Comparison of ENCODE assay signal across 11 cellular contexts in the genomic region with DNA sequence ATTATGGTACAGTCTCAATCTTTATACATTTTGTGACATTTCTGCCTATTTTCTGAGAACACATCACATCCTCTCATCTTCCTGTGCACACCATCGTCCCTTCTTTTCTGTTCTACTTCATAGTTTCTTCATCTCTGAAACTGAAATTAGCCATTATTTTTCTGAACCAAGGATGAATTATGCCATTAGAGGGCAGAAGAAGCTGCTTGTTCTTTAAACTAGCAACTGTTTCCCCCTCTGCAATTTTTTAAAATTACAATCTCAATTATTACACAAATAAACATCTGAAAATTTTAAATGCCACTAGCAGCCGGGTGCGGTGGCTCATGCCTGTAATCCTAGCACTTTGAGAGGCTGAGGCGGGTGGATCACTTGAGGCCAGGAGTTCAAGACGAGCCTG. TPM values are rescaled to one million over a fixed set of nuclear protein-coding genes. Genes with fewer than 3 reads are reported as not detected.
DNase-seq lines count a peak whose midpoint lies in the region; ATAC-seq and TF ChIP-seq lines count a peak whose summit lies in the region.
"Had no signal": no experiment of that assay in that cellular context is flagged by ENCODE, and none has a peak within 500 bp of the region (broad histone marks: within the 10 kb centered on the region; RNA-seq: fewer than 3 reads in every experiment).

No MANE protein-coding gene starts in this region.

- H3K4me3 ChIP-seq in Panc1 (ENCODE audit: low read depth in 2 of 2, low read length in 2 of 2) (no peak overlapping the region), fibroblast of lung (replicated peaks in 1 of 4; ENCODE audit: control extremely low read depth in 1 of 4, insufficient read depth in 1 of 4, low read depth in 3 of 4, low read length in 4 of 4) (no peak overlapping the region), skeletal muscle satellite cell (ENCODE audit: low read length) (no peak overlapping the region)

- no peak overlapping the region for H3K27ac ChIP-seq in Panc1 (ENCODE audit: low read length)
- no peak overlapping the region for H3K27ac ChIP-seq in fibroblast of lung (ENCODE audit: insufficient read depth, low read length)

- no peaks in the 10 kb centered on the region for H3K4me1 ChIP-seq in Panc1 (ENCODE audit: control insufficient read depth, insufficient read depth, low read length)
- H3K4me1 ChIP-seq in fibroblast of lung (ENCODE audit: control insufficient read depth, extremely low read depth, insufficient read depth, low read length): peaks cover 2% of the 10 kb centered on the region
- peaks cover 8% of the 10 kb centered on the region for H3K4me1 ChIP-seq in skeletal muscle satellite cell (ENCODE audit: control insufficient read depth, insufficient read depth, low read length)

- peak overlapping the region; percentile 85 for H2AFZ ChIP-seq in fibroblast of lung (ENCODE audit: low read length)

- BruUV-seq in Panc1 (replicated peaks; lab: Mats Ljungman, UMichigan): no TSS peak

- intact Hi-C loops in Panc1 (cut with micrococcal nuclease; ENCODE audit: unreplicated experiment): loop anchor here (5.0 to 10.0 kb wide), 2 partner anchors 107 to 154 kb away; no protein-coding TSS in a partner anchor

- H3K9me3 ChIP-seq in Panc1 (ENCODE audit: control insufficient read depth, insufficient read depth, low read depth, low read length) (no peaks in the 10 kb centered on the region), fibroblast of lung (ENCODE audit: control insufficient read depth, insufficient read depth, low read depth, low read length) (no peaks in the 10 kb centered on the region), skeletal muscle satellite cell (replicated peaks; ENCODE audit: low read length) (no peaks in the 10 kb centered on the region)

- DNase-seq in GM10266 (ENCODE audit: extremely low spot score) (peak; percentile 15), Panc1 (ENCODE audit: low read depth, low spot score) (peak; percentile 15), fibroblast of lung (ENCODE audit: low read depth in 2 of 2) (peak; percentile 28 to 76), middle frontal gyrus (ENCODE audit: extremely low spot score, low spot score) (no peak)
- no peak for DNase-seq in stimulated activated CD4-positive, alpha-beta T cell treated with anti-CD3 and anti-CD28 coated beads, Interleukin-4, amount 100 ng/mL, for 24 hours
- DNase-seq: activated CD4-positive, alpha-beta T cell treated with anti-CD3 and anti-CD28 coated beads for 36 hours; effector memory CD4-positive, alpha-beta T cell; occipital lobe; stimulated activated naive CD8-positive, alpha-beta T cell treated with anti-CD3 and anti-CD28 coated beads, Interleukin-15, Interleukin-2, amounts not matched to agents 100 U/mL and 50 U/mL, for 24 hours had no signal

- H4K20me1 ChIP-seq in fibroblast of lung (ENCODE audit: control insufficient read depth, extremely low read depth, insufficient read depth, low read length): no peaks in the 10 kb centered on the region

- H3K4me2 ChIP-seq in fibroblast of lung (ENCODE audit: extremely low read depth, insufficient read depth, low read length) (peak overlapping the region; percentile 35), skeletal muscle satellite cell (ENCODE audit: low read length) (peak overlapping the region; percentile 56)

- in situ Hi-C loops in Panc1 (cut with HindIII; ENCODE audit: low pct_unique_long_range_greater_than_20kb, low sequenced_read_pairs): no loop called here

- TF ChIP-seq CTCF in GM10266 (IDR thresholded peaks at IDR 0.05; ENCODE audit: control insufficient read depth, insufficient read depth, low read depth, missing control alignments) (no peak), Panc1 (IDR thresholded peaks at IDR 0.05) (no peak; the same call in 1 of the 2 replicates), fibroblast of lung (conservative IDR thresholded peaks at IDR 0.05 in 1 of 2, IDR thresholded peaks at IDR 0.05 in 1 of 2; ENCODE audit: low read depth in 1 of 2, low read length in 2 of 2) (peak; percentile 49 to 58)

- H3K27me3 ChIP-seq in Panc1 (ENCODE audit: control insufficient read depth, insufficient read depth, low read length) (no peaks in the 10 kb centered on the region), fibroblast of lung (ENCODE audit: control insufficient read depth, insufficient read depth, low read length) (no peaks in the 10 kb centered on the region), skeletal muscle satellite cell (ENCODE audit: control insufficient read depth, insufficient read depth, low read length) (no peaks in the 10 kb centered on the region)

- POLR2A ChIA-PET in Panc1 (lab: Charles Lee): no interaction called here

- CTCF ChIA-PET in Panc1 (lab: Charles Lee): interaction anchor here (0.5 to 1.2 kb wide), 2 partner anchors 220 to 244 kb away, joined by 3 to 4 read pairs; no protein-coding TSS in a partner anchor

- H3K36me3 ChIP-seq in Panc1 (ENCODE audit: control insufficient read depth, insufficient read depth, low read length) (no peaks in the 10 kb centered on the region), fibroblast of lung (ENCODE audit: control insufficient read depth, insufficient read depth, low read length) (no peaks in the 10 kb centered on the region), skeletal muscle satellite cell (ENCODE audit: insufficient read depth, low read length) (no peaks in the 10 kb centered on the region)

- no peaks in the 10 kb centered on the region for H3K79me2 ChIP-seq in fibroblast of lung (ENCODE audit: control insufficient read depth, insufficient read depth, low read length)

- no peak overlapping the region for H3K9ac ChIP-seq in fibroblast of lung (ENCODE audit: insufficient read depth, low read length)
- peak overlapping the region; percentile 49 for H3K9ac ChIP-seq in skeletal muscle satellite cell (ENCODE audit: low read depth, low read length)

- peak; percentile 37; the same call in 1 of the 2 replicates for ATAC-seq in Panc1
- no peak for ATAC-seq in HG03469 (IDR thresholded peaks at IDR 0.05; ENCODE audit: unreplicated experiment)
- ATAC-seq: activated CD4-positive, alpha-beta T cell treated with anti-CD3 and anti-CD28 coated beads for 36 hours; stimulated activated naive CD8-positive, alpha-beta T cell treated with anti-CD3 and anti-CD28 coated beads, Interleukin-15, Interleukin-2, amounts not matched to agents 100 U/mL and 50 U/mL, for 24 hours had no signal

RNA-seq across cellular contexts. Expression of a gene that starts 41.3 kb away (rescaled TPM):
- 42.7 TPM for total RNA-seq in Panc1 (2021; ENCODE audit: unreplicated experiment)
- 17.2 TPM for polyA plus RNA-seq in Panc1 (2012; ENCODE audit: insufficient read length)
- 16.4 and 16.8 TPM in 2 replicates for total RNA-seq in fibroblast of lung
- 24.6 and 26.4 TPM in 2 replicates for polyA plus RNA-seq in fibroblast of lung
- 16.3 and 19.5 TPM in 2 replicates for polyA plus RNA-seq in fibroblast of lung (2012)
- polyA minus RNA-seq in fibroblast of lung (ENCODE audit: low replicate concordance): 5.9 and 6.6 TPM in 2 replicates
- total RNA-seq in skeletal muscle satellite cell (2012; rRNA removed): 19.2 and 28.1 TPM in 2 replicates

Comparison
In these comparisons a context has a peak if more than half of its experiments do, and no peak if none do; other contexts are left out.
1. DNase-seq: peak in GM10266 (single experiment), Panc1 (single experiment) and fibroblast of lung (2 of 2); none in stimulated activated CD4-positive, alpha-beta T cell treated with anti-CD3 and anti-CD28 coated beads, Interleukin-4, amount 100 ng/mL, for 24 hours (single experiment) and middle frontal gyrus (single experiment).
2. CTCF ChIP-seq: peak in fibroblast of lung (2 of 2); none in GM10266 (single experiment) and Panc1 (single experiment).